In genomic region chr7:128031901-128032604, GRCh38 we compare ENCODE assay signal across 8 cellular contexts. TPM values are rescaled to one million over a fixed set of nuclear protein-coding genes. Genes with fewer than 3 reads are reported as not detected.
DNase-seq lines count a peak whose midpoint lies in the region; ATAC-seq, FAIRE-seq and TF ChIP-seq lines count a peak whose summit lies in the region.

No MANE protein-coding gene starts in this region.

- no peak for FAIRE-seq in H1 (lab: Jason Lieb, UNC)

- no peak overlapping the region for H2BK15ac ChIP-seq in H1 (ENCODE audit: low read length)

- H3K9me3 ChIP-seq in H1 (ENCODE audit: insufficient read depth in 2 of 2, low read depth in 1 of 2, low read length in 1 of 2) (no peaks in the 10 kb centered on the region), mesodermal cell (ENCODE audit: control insufficient read depth, low read length) (no peaks in the 10 kb centered on the region)

- peak overlapping the region in 3 of 4 experiments; percentile 51 to 93 (median 68); a peak in 4 of 7 replicates for H3K9ac ChIP-seq in H1 (replicated peaks in 1 of 4; ENCODE audit: extremely low read depth in 1 of 4, low read depth in 3 of 4, low read length in 3 of 4)

- H3K27ac Mint-ChIP-seq in GM23338: no peak overlapping the region
- H3K27ac Mint-ChIP-seq in activated CD8-positive, alpha-beta T cell treated with anti-CD3 and anti-CD28 coated beads, Interleukin-2, amount 10 ng/mL, durations not matched to agents 7 days and 5 days: no peak overlapping the region

- no peak overlapping the region for H4K5ac ChIP-seq in H1 (ENCODE audit: insufficient read length, low read depth, low read length)

- no peak overlapping the region for H2BK20ac ChIP-seq in H1 (ENCODE audit: low read length)

- H2AFZ ChIP-seq in GM23338 (no peak overlapping the region), H1 (ENCODE audit: low read length) (no peak overlapping the region)

- H3K27ac ChIP-seq in GM23338 (ENCODE audit: low read depth): no peak overlapping the region
- H3K27ac ChIP-seq in H1 (ENCODE audit: low read depth, low read length): no peak overlapping the region
- H3K27ac ChIP-seq in mesodermal cell (ENCODE audit: low read depth, low read length, severe bottlenecking): peak overlapping the region; percentile 81

- H3K18ac ChIP-seq in H1 (ENCODE audit: extremely low read depth, low read length): peak overlapping the region; percentile 25

- H3K79me1 ChIP-seq in H1 (ENCODE audit: low read depth, low read length): peaks cover 2% of the 10 kb centered on the region; the same call in 1 of the 2 replicates

- CTCF ChIA-PET in activated CD8-positive, alpha-beta T cell treated with anti-CD3 and anti-CD28 coated beads, Interleukin-2, amount 10 ng/mL, durations not matched to agents 7 days and 5 days (lab: Charles Lee): interaction anchor here (1.0 kb wide), 1 partner anchor 139 kb away, joined by 3 read pairs; no protein-coding TSS in a partner anchor
- CTCF ChIA-PET in H1 (lab: Charles Lee; ENCODE audit: partially characterized antibody): interaction anchor here (1.0 to 11.2 kb wide), 8 partner anchors 9 to 175 kb away, joined by 3 to 165 read pairs (median 9); no protein-coding TSS in a partner anchor

- H4K20me1 ChIP-seq in GM23338 (replicated peaks; ENCODE audit: insufficient read depth) (peaks cover 28% of the 10 kb centered on the region), H1 (replicated peaks in 1 of 2; ENCODE audit: control insufficient read depth in 1 of 2, insufficient read depth in 2 of 2, low read length in 2 of 2) (peaks cover 16 to 23% of the 10 kb centered on the region in 2 experiments)

- H3K56ac ChIP-seq in H1 (replicated peaks; ENCODE audit: insufficient read length, low read depth, low read length): no peak overlapping the region

- no peak overlapping the region for H2BK5ac ChIP-seq in H1 (ENCODE audit: low read depth, low read length)

- H2BK120ac ChIP-seq in H1 (replicated peaks; ENCODE audit: low read depth, low read length): no peak overlapping the region

- peak overlapping the region; percentile 68 for H3K4me3 ChIP-seq in GM23338
- H3K4me3 ChIP-seq in H1 (ENCODE audit: extremely low read depth in 1 of 4, insufficient read depth in 2 of 4, low read depth in 3 of 4, low read length in 4 of 4): peak overlapping the region; percentile 53 to 74 (median 58)
- H3K4me3 ChIP-seq in mesodermal cell (ENCODE audit: extremely low read depth, insufficient read depth, low read length, poor library complexity, severe bottlenecking): peak overlapping the region; percentile 40

- DNase-seq in GM03348 (ENCODE audit: low spot score): peak; percentile 89
- DNase-seq in GM23338 (ENCODE audit: low spot score): peak; percentile 80
- peak; percentile 59 for DNase-seq in NCI-H1694 treated with DMSO at 0.1 percent for 48 hours (lab: John Stamatoyannopoulos, UW)
- peak; percentile 67 for DNase-seq in activated CD8-positive, alpha-beta T cell treated with anti-CD3 and anti-CD28 coated beads, Interleukin-2, amount 10 ng/mL, durations not matched to agents 7 days and 5 days
- DNase-seq in H1 (ENCODE audit: low read depth in 1 of 2, low spot score in 2 of 2): peak in 1 of 2 experiments; percentile 67
- DNase-seq in stimulated activated CD8-positive, alpha-beta memory T cell treated with anti-CD3 and anti-CD28 coated beads, Interleukin-2, amount 100 ng/mL, for 1 hour (ENCODE audit: low read depth in 2 of 2): peak; percentile 4 to 13
- DNase-seq in mesenteric fat pad (ENCODE audit: low spot score): no peak

- no peaks in the 10 kb centered on the region; the same call in 2 of the 3 replicates for H3K9me3 Mint-ChIP-seq in GM23338
- H3K9me3 Mint-ChIP-seq in activated CD8-positive, alpha-beta T cell treated with anti-CD3 and anti-CD28 coated beads, Interleukin-2, amount 10 ng/mL, durations not matched to agents 7 days and 5 days (ENCODE audit: insufficient read depth): no peaks in the 10 kb centered on the region

- ATAC-seq in GM23338: peak; percentile 33
- peak; percentile 87 for ATAC-seq in activated CD8-positive, alpha-beta T cell treated with anti-CD3 and anti-CD28 coated beads, Interleukin-2, amount 10 ng/mL, durations not matched to agents 7 days and 5 days

- TF ChIP-seq EP300 in H1 (IDR thresholded peaks at IDR 0.05; ENCODE audit: borderline replicate concordance in 1 of 2, low read depth in 2 of 2, low read length in 2 of 2): no peak

- peak in 1 of 2 experiments; percentile 16; a peak in 1 of 4 replicates for TF ChIP-seq RAD21 in H1 (IDR thresholded peaks at IDR 0.05 in 1 of 2, conservative IDR thresholded peaks at IDR 0.05 in 1 of 2; ENCODE audit: low read depth in 2 of 2, low read length in 2 of 2)

- H3K4me1 Mint-ChIP-seq in GM23338: peaks cover 42% of the 10 kb centered on the region
- H3K4me1 Mint-ChIP-seq in activated CD8-positive, alpha-beta T cell treated with anti-CD3 and anti-CD28 coated beads, Interleukin-2, amount 10 ng/mL, durations not matched to agents 7 days and 5 days (ENCODE audit: low read depth): peaks cover 4% of the 10 kb centered on the region

- peaks cover 5% of the 10 kb centered on the region; the same call in 1 of the 2 replicates for H3K9me2 ChIP-seq in GM23338 (ENCODE audit: insufficient read depth)

- peak overlapping the region; percentile 81 for H3K4me3 Mint-ChIP-seq in GM23338
- peak overlapping the region; percentile 74 for H3K4me3 Mint-ChIP-seq in activated CD8-positive, alpha-beta T cell treated with anti-CD3 and anti-CD28 coated beads, Interleukin-2, amount 10 ng/mL, durations not matched to agents 7 days and 5 days

- H3F3A ChIP-seq in GM23338 (replicated peaks; ENCODE audit: low read depth): no peaks in the 10 kb centered on the region

- POLR2A ChIA-PET in activated CD8-positive, alpha-beta T cell treated with anti-CD3 and anti-CD28 coated beads, Interleukin-2, amount 10 ng/mL, durations not matched to agents 7 days and 5 days (lab: Charles Lee): no interaction called here
- POLR2A ChIA-PET in H1 (lab: Charles Lee; ENCODE audit: partially characterized antibody): interaction anchor here (1.4 kb wide), 1 partner anchor 176 kb away, joined by 3 read pairs; no protein-coding TSS in a partner anchor

- H3K14ac ChIP-seq in H1 (ENCODE audit: insufficient read length): no peak overlapping the region

- H4K8ac ChIP-seq in H1 (ENCODE audit: extremely low read depth, insufficient read depth, low read length): peak overlapping the region; percentile 72; the same call in 1 of the 2 replicates

- peaks cover 24% of the 10 kb centered on the region for H3K4me1 ChIP-seq in GM23338 (ENCODE audit: insufficient read depth)
- H3K4me1 ChIP-seq in H1 (replicated peaks in 1 of 4; ENCODE audit: control insufficient read depth in 3 of 4, insufficient read depth in 4 of 4, low read length in 3 of 4): peaks cover 0 to 24% (median 14%) of the 10 kb centered on the region in 4 experiments; a peak in 5 of 7 replicates
- peaks cover 23% of the 10 kb centered on the region for H3K4me1 ChIP-seq in mesodermal cell (ENCODE audit: control insufficient read depth, insufficient read depth, low read length, poor library complexity, severe bottlenecking)

- H4K91ac ChIP-seq in H1 (replicated peaks; ENCODE audit: insufficient read length, low read length): no peak overlapping the region

- H3K36me3 ChIP-seq in GM23338 (ENCODE audit: insufficient read depth): no peaks in the 10 kb centered on the region
- H3K36me3 ChIP-seq in H1 (ENCODE audit: control insufficient read depth in 2 of 4, insufficient read depth in 4 of 4, low read length in 3 of 4): peaks cover 0 to 4% (median 1%) of the 10 kb centered on the region in 4 experiments; a peak in 2 of 8 replicates
- H3K36me3 ChIP-seq in mesodermal cell (ENCODE audit: control insufficient read depth, insufficient read depth, low read length): peaks cover 20% of the 10 kb centered on the region

- peaks cover 31% of the 10 kb centered on the region for H3K27me3 ChIP-seq in GM23338 (ENCODE audit: insufficient read depth)
- H3K27me3 ChIP-seq in H1 (replicated peaks in 1 of 4; ENCODE audit: control insufficient read depth in 3 of 4, extremely low read depth in 1 of 4, insufficient read depth in 3 of 4, low read length in 3 of 4): peaks cover 0 to 25% (median 10%) of the 10 kb centered on the region in 4 experiments; a peak in 5 of 7 replicates

- peaks cover 15% of the 10 kb centered on the region for H3K23me2 ChIP-seq in H1 (ENCODE audit: low read depth, low read length)

- TF ChIP-seq CTCF in GM23338 (conservative IDR thresholded peaks at IDR 0.05; ENCODE audit: low read depth in 2 of 2) (no peak), H1 (IDR thresholded peaks at IDR 0.05; ENCODE audit: control extremely low read depth in 1 of 3, insufficient read depth in 1 of 3, low read depth in 1 of 3, low read length in 3 of 3) (peak in 1 of 3 experiments; percentile 9; a peak in 1 of 4 replicates)

- H2AK5ac ChIP-seq in H1 (ENCODE audit: low read depth, low read length): no peak overlapping the region

- H3K79me2 ChIP-seq in GM23338 (replicated peaks; ENCODE audit: insufficient read depth): peaks cover 21% of the 10 kb centered on the region
- H3K79me2 ChIP-seq in H1 (ENCODE audit: control insufficient read depth in 1 of 2, insufficient read depth in 2 of 2, low read length in 2 of 2): peaks cover 0 to 16% of the 10 kb centered on the region in 2 experiments; a peak in 2 of 4 replicates

- H3K4me2 ChIP-seq in GM23338: peak overlapping the region; percentile 91
- peak overlapping the region; percentile 93 to 99 for H3K4me2 ChIP-seq in H1 (ENCODE audit: insufficient read depth in 1 of 2, low read depth in 2 of 2, low read length in 2 of 2)

- no peak overlapping the region for H3K4ac ChIP-seq in H1 (replicated peaks; ENCODE audit: insufficient read length, low read depth, low read length)

- H3K36me3 Mint-ChIP-seq in GM23338 (ENCODE audit: low read depth): peaks cover 30% of the 10 kb centered on the region
- H3K36me3 Mint-ChIP-seq in activated CD8-positive, alpha-beta T cell treated with anti-CD3 and anti-CD28 coated beads, Interleukin-2, amount 10 ng/mL, durations not matched to agents 7 days and 5 days (ENCODE audit: low read depth): peaks cover 15% of the 10 kb centered on the region

- 2% methylated on average over 25 of the region's 87 CpGs; no CpG with 5 or more reads in 1 of the 2 experiments for WGBS in H1 (ENCODE audit: extremely low coverage in 1 of 2, insufficient coverage in 1 of 2, insufficient read length in 1 of 2, insufficient replicate concordance in 2 of 2, low coverage in 1 of 2, low lambda C conversion rate in 2 of 2, missing lambda C conversion rate in 1 of 2), 2 experiments
- WGBS in mesodermal cell (ENCODE audit: insufficient coverage in 2 of 2), 2 experiments: 0% methylated on average over 49 to 62 of the region's 87 CpGs

- no peak; a peak in 1 of 3 replicates for TF ChIP-seq POLR2A in H1 (IDR thresholded peaks at IDR 0.05; ENCODE audit: control extremely low read depth in 1 of 2, low read depth in 2 of 2, low read length in 2 of 2)

- H3K23ac ChIP-seq in H1 (ENCODE audit: insufficient read length): no peak overlapping the region

- H3K27me3 Mint-ChIP-seq in GM23338 (ENCODE audit: insufficient read depth, low read depth, poor library complexity): peaks cover 33% of the 10 kb centered on the region
- H3K27me3 Mint-ChIP-seq in activated CD8-positive, alpha-beta T cell treated with anti-CD3 and anti-CD28 coated beads, Interleukin-2, amount 10 ng/mL, durations not matched to agents 7 days and 5 days (ENCODE audit: low read depth): peaks cover 8% of the 10 kb centered on the region

- H2BK12ac ChIP-seq in H1 (ENCODE audit: low read depth, low read length): peak overlapping the region; percentile 18; the same call in 1 of the 2 replicates

RNA-seq across cellular contexts. Expression of gene LRRC4, which starts 0.8 kb away (rescaled TPM):
- total RNA-seq in GM23338 (2014; rRNA removed; shearing (Covaris generic)): 3.6 and 5.2 TPM in 2 replicates
- 1.7 and 1.9 TPM in 2 replicates for polyA plus RNA-seq in GM23338 (2016; fragmentation: Nextera tagmentation; extraction: Ambion mirVana)
- under 1 TPM; 0.24 to 0.50 TPM for total RNA-seq in activated CD8-positive, alpha-beta T cell treated with anti-CD3 and anti-CD28 coated beads, Interleukin-2, amount 10 ng/mL, durations not matched to agents 7 days and 5 days
- total RNA-seq in H1 (2021; fragmentation: NEBNext Ultra II Directional; extraction: Animal tissue kit (Norgen Biotek cat#: 25700)): 13.4 and 15.1 TPM in 2 replicates
- 15.4 and 16.4 TPM in 2 replicates for polyA plus RNA-seq in H1 (2011; rRNA removed)
- 10.3 TPM for polyA plus RNA-seq in H1 (2011; cell fraction: cytosol; rRNA removed)
- 18.4 TPM for polyA plus RNA-seq in H1 (2011; cell fraction: nucleus; rRNA removed)
- polyA plus RNA-seq in H1 (2012, experiment 1 of 2): 8.4 to 11.6 TPM (median 9.6 TPM) in 4 replicates
- 5.7 TPM for polyA plus RNA-seq in H1 (2012, experiment 2 of 2)
- 6.2 TPM for polyA plus RNA-seq in H1 (2013, experiment 1 of 2)
- 5.9 TPM for polyA plus RNA-seq in H1 (2013, experiment 2 of 2)
- 25.0 and 27.3 TPM in 2 replicates for polyA minus RNA-seq in H1 (2011; rRNA and poly(A)+ RNA removed)
- 6.7 TPM for polyA minus RNA-seq in H1 (2011; cell fraction: cytosol; rRNA and poly(A)+ RNA removed)
- polyA minus RNA-seq in H1 (2011; cell fraction: nucleus; rRNA and poly(A)+ RNA removed): 13.3 TPM
- 17.9 TPM for polyA plus RNA-seq in mesodermal cell (2013, experiment 1 of 2)
- 12.1 TPM for polyA plus RNA-seq in mesodermal cell (2013, experiment 2 of 2)
- total RNA-seq in mesenteric fat pad: 6.5 TPM
